Comparison of ENCODE assay signal across 15 cellular contexts in genomic region chr7:101702362-101702850, GRCh38.
DNase-seq lines count a peak whose midpoint lies in the region; ATAC-seq and TF ChIP-seq lines count a peak whose summit lies in the region.
"Had no signal": no experiment of that assay in that cellular context is flagged by ENCODE, and none has a peak within 500 bp of the region (broad histone marks: within the 10 kb centered on the region; RNA-seq: fewer than 3 reads in every experiment).

No MANE protein-coding gene starts in this region.

- no peaks in the 10 kb centered on the region for H3K36me3 ChIP-seq in NT2/D1 (ENCODE audit: insufficient read depth, insufficient read length, low read length)
- H3K36me3 ChIP-seq: suprapubic skin had no signal

- H3K4me3 ChIP-seq in NT2/D1 (ENCODE audit: insufficient read length, low read depth) (no peak overlapping the region), fibroblast of mammary gland (ENCODE audit: control insufficient read depth, low read depth, low read length) (no peak overlapping the region), retinal pigment epithelial cell (ENCODE audit: low read length) (no peak overlapping the region)
- H3K4me3 ChIP-seq: suprapubic skin had no signal

- ATAC-seq in T-cell (replicated peaks in 1 of 4) = no peak
- ATAC-seq: Right ventricle myocardium inferior had no signal

- POLR2A ChIA-PET in T-cell (lab: Charles Lee) = no interaction called here

- H3K27me3 Mint-ChIP-seq in T-cell = peaks cover 0 to 6% of the 10 kb centered on the region in 2 donors

- H3K36me3 Mint-ChIP-seq in T-cell = no peaks in the 10 kb centered on the region

- H3K9ac ChIP-seq in NT2/D1 (ENCODE audit: insufficient read length, low read depth) = no peak overlapping the region

- CTCF ChIA-PET in T-cell (lab: Charles Lee) = interaction anchor here in 1 of 2 donors (0.6 kb wide), 1 partner anchor 369 kb away, joined by 3 read pairs; no protein-coding TSS in a partner anchor

- H3K4me3 Mint-ChIP-seq in T-cell = no peak overlapping the region

- TF ChIP-seq CTCF in fibroblast of mammary gland (conservative IDR thresholded peaks at IDR 0.05; ENCODE audit: control insufficient read depth, insufficient read depth, low read depth, low read length) (no peak), retinal pigment epithelial cell (conservative IDR thresholded peaks at IDR 0.05; ENCODE audit: low read depth, low read length) (peak; percentile 12)

- peaks cover 4% of the 10 kb centered on the region for H3K4me1 ChIP-seq in NT2/D1 (ENCODE audit: insufficient read depth, insufficient read length)
- H3K4me1 ChIP-seq: suprapubic skin had no signal

- H3K9me3 Mint-ChIP-seq in T-cell = no peaks in the 10 kb centered on the region

- no peak overlapping the region for H3K27ac Mint-ChIP-seq in T-cell

- H3K4me1 Mint-ChIP-seq in T-cell = no peaks in the 10 kb centered on the region

- DNase-seq in SIG-M5 treated with dmso at 0.1 percent for 504 hours (lab: John Stamatoyannopoulos, UW; ENCODE audit: unreplicated experiment) = peak; percentile 42
- DNase-seq in SIG-M5 (lab: John Stamatoyannopoulos, UW) = no peak
- peak; percentile 46 for DNase-seq in NT2/D1 (ENCODE audit: low read depth, low spot score)
- peak; percentile 6 for DNase-seq in fibroblast of mammary gland (ENCODE audit: low read depth)
- DNase-seq in retinal pigment epithelial cell (ENCODE audit: low read depth) = no peak
- no peak for DNase-seq in foreskin melanocyte
- no peak for DNase-seq in NCI-H1930 (lab: John Stamatoyannopoulos, UW)
- DNase-seq in T-cell = no peak
- DNase-seq: activated effector memory CD4-positive, alpha-beta T cell treated with anti-CD3 and anti-CD28 coated beads, Interleukin-2, amount 50 U/mL, for 16 hours; DMS 273 treated with DMSO at 0.1 percent for 48 hours; IMR-90; NCI-H1417; NCI-H510A treated with DMSO at 0.1 percent for 48 hours had no signal

- no peaks in the 10 kb centered on the region for H3K9me3 ChIP-seq in NT2/D1 (ENCODE audit: insufficient read depth, low read length)
- H3K9me3 ChIP-seq: suprapubic skin had no signal

- H3K27me3 ChIP-seq in NT2/D1 (ENCODE audit: insufficient read depth, insufficient read length) = no peaks in the 10 kb centered on the region

Comparison
In these comparisons a context has a peak if more than half of its experiments do, and no peak if none do; other contexts are left out.
1. DNase-seq: peak in SIG-M5 treated with dmso at 0.1 percent for 504 hours (single experiment), NT2/D1 (single experiment) and fibroblast of mammary gland (single experiment); none in SIG-M5 (single experiment), retinal pigment epithelial cell (single experiment), foreskin melanocyte (single experiment), NCI-H1930 (0 of 2) and T-cell (0 of 34).